Comparison of ENCODE assay signal across 22 cellular contexts in genomic region chr7:3151784-3152183, GRCh38.
DNase-seq lines count a peak whose midpoint lies in the region; ATAC-seq and TF ChIP-seq lines count a peak whose summit lies in the region.
"Had no signal": no experiment of that assay in that cellular context is flagged by ENCODE, and none has a peak within 500 bp of the region (broad histone marks: within the 10 kb centered on the region; RNA-seq: fewer than 3 reads in every experiment).

No MANE protein-coding gene starts in this region.

- no peak for DNase-seq in MCF 10A (ENCODE audit: unreplicated experiment)
- DNase-seq in mammary epithelial cell = no peak
- peak; percentile 36 for DNase-seq in RPMI8226
- DNase-seq in naive B cell = peak; percentile 32
- DNase-seq in NCI-H748 treated with DMSO at 0.1 percent for 48 hours (lab: John Stamatoyannopoulos, UW) = no peak
- DNase-seq in HEK293T (ENCODE audit: extremely low spot score) = no peak
- DNase-seq: 8988T; ACHN; CD4-positive, alpha-beta T cell; DMS53; IMR-90; NCI-H1105 treated with DMSO at 0.1 percent for 48 hours; NCI-H146; NCI-H1930; NCI-H2107; NCI-H524; NCI-H82; NK-92 treated with Interleukin-12 subunit alpha and Interleukin-12 subunit beta, amount 100 ng/mL, for 24 hours; SHP77 treated with DMSO at 0.1 percent for 48 hours had no signal

- H3K4me1 Mint-ChIP-seq in MCF 10A (ENCODE audit: insufficient read depth, unreplicated experiment) = peaks cover 8% of the 10 kb centered on the region
- H3K4me1 Mint-ChIP-seq in naive B cell = peaks cover 32 to 59% (median 39%) of the 10 kb centered on the region in 3 donors

- no peak overlapping the region for H3K4me3 ChIP-seq in mammary epithelial cell (replicated peaks in 1 of 3; ENCODE audit: insufficient read depth in 1 of 3, low read depth in 2 of 3, low read length in 3 of 3)

- TF ChIP-seq CTCF in MCF 10A (IDR thresholded peaks at IDR 0.05; ENCODE audit: unreplicated experiment) (no peak), mammary epithelial cell (conservative IDR thresholded peaks at IDR 0.05 in 1 of 2, IDR thresholded peaks at IDR 0.05 in 1 of 2; ENCODE audit: extremely low read depth in 1 of 2, insufficient read depth in 1 of 2, low read depth in 1 of 2, low read length in 2 of 2) (no peak)

- 87% methylated on average over 7 of the region's 7 CpGs for WGBS in mammary epithelial cell (ENCODE audit: low coverage, missing lambda C conversion rate)

- H3K36me3 ChIP-seq in mammary epithelial cell (ENCODE audit: insufficient read depth, low read length) = no peaks in the 10 kb centered on the region

- no peak overlapping the region for H3K4me3 Mint-ChIP-seq in MCF 10A (ENCODE audit: unreplicated experiment)
- peak overlapping the region in 4 of 8 donors; percentile 18 to 54 (median 37) for H3K4me3 Mint-ChIP-seq in naive B cell
- H3K4me3 Mint-ChIP-seq: CD4-positive, alpha-beta T cell had no signal

- H3K9me3 Mint-ChIP-seq in MCF 10A (ENCODE audit: unreplicated experiment) = no peaks in the 10 kb centered on the region
- H3K9me3 Mint-ChIP-seq in naive B cell = no peaks in the 10 kb centered on the region
- H3K9me3 Mint-ChIP-seq: CD4-positive, alpha-beta T cell had no signal

- no peak overlapping the region for H3K4me2 ChIP-seq in mammary epithelial cell (ENCODE audit: insufficient read depth, low read depth, low read length)
- H3K4me2 ChIP-seq: KMS-11 had no signal

- no peaks in the 10 kb centered on the region for H3K4me1 ChIP-seq in mammary epithelial cell (ENCODE audit: insufficient read depth, low read length)

- ATAC-seq in naive B cell (ENCODE audit: low read depth in 2 of 2) (peak; percentile 11 to 12), HG03097 (IDR thresholded peaks at IDR 0.05; ENCODE audit: low FRiP score, unreplicated experiment) (no peak)

- H3K27me3 ChIP-seq in mammary epithelial cell (ENCODE audit: insufficient read depth, low read length) = no peaks in the 10 kb centered on the region

- POLR2A ChIA-PET in MCF 10A (lab: Yijun Ruan, JAX) = no interaction called here
- POLR2A ChIA-PET in HEK293T (lab: Yijun Ruan, JAX) = no interaction called here

- no peaks in the 10 kb centered on the region for H3K9me3 ChIP-seq in mammary epithelial cell (replicated peaks; ENCODE audit: insufficient read depth, low read length)

- H3K27me3 Mint-ChIP-seq in MCF 10A (ENCODE audit: insufficient read depth, unreplicated experiment) = no peaks in the 10 kb centered on the region
- H3K27me3 Mint-ChIP-seq in naive B cell = peaks cover 0 to 4% (median 0%) of the 10 kb centered on the region in 3 donors
- H3K27me3 Mint-ChIP-seq: CD4-positive, alpha-beta T cell had no signal

- H4K20me1 ChIP-seq in mammary epithelial cell (ENCODE audit: insufficient read depth, low read length) = no peaks in the 10 kb centered on the region

- CTCF ChIA-PET in MCF 10A (lab: Yijun Ruan, JAX) = interaction anchor here (0.7 to 1.6 kb wide), 2 partner anchors 204 to 287 kb away, joined by 4 to 6 read pairs; no protein-coding TSS in a partner anchor
- CTCF ChIA-PET in mammary epithelial cell (lab: Charles Lee; ENCODE audit: low non-redundant PET) = no interaction called here
- CTCF ChIA-PET in HEK293T (lab: Yijun Ruan, JAX) = no interaction called here

- H3K36me3 Mint-ChIP-seq in MCF 10A (ENCODE audit: insufficient read depth, unreplicated experiment) = no peaks in the 10 kb centered on the region
- no peaks in the 10 kb centered on the region for H3K36me3 Mint-ChIP-seq in naive B cell

- no peak overlapping the region for H3K27ac ChIP-seq in mammary epithelial cell (ENCODE audit: insufficient read depth, low read depth, low read length)
- H3K27ac ChIP-seq: KMS-11, RWPE1 had no signal

- in situ Hi-C loops in mammary epithelial cell (cut with MboI; ENCODE audit: low sequenced_read_pairs in 2 of 2) = loop anchor here in 1 of 2 donors (10.0 kb wide), 1 partner anchor 277 kb away; no protein-coding TSS in a partner anchor

- no peak overlapping the region for H2AFZ ChIP-seq in mammary epithelial cell (ENCODE audit: low read depth, low read length)

- dilution Hi-C loops in mammary epithelial cell (cut with HindIII; ENCODE audit: low sequenced_read_pairs) = no loop called here

- intact Hi-C loops in MCF 10A (cut with micrococcal nuclease) = no loop called here
- intact Hi-C loops in mammary epithelial cell (cut with micrococcal nuclease) = loop anchor here (5.0 kb wide), 1 partner anchor 699 kb away; no protein-coding TSS in a partner anchor

- BruUV-seq in MCF 10A (replicated peaks; lab: Mats Ljungman, UMichigan) (no TSS peak), mammary epithelial cell (replicated peaks; lab: Mats Ljungman, UMichigan) (no TSS peak)

- no peaks in the 10 kb centered on the region for H3K79me2 ChIP-seq in mammary epithelial cell (ENCODE audit: insufficient read depth, low read length)

- no peak overlapping the region for H3K9ac ChIP-seq in mammary epithelial cell (ENCODE audit: insufficient read depth, low read length)
- H3K9ac ChIP-seq: KMS-11 had no signal

- H3K27ac Mint-ChIP-seq in MCF 10A (ENCODE audit: low read depth, unreplicated experiment) (peak overlapping the region; percentile 31), naive B cell (peak overlapping the region in 4 of 6 donors; percentile 57 to 93 (median 76))
- H3K27ac Mint-ChIP-seq: CD4-positive, alpha-beta T cell had no signal

TF ChIP-seq in HEK293T, 16 proteins besides CTCF, POLR2A, EP300 and RAD21:
- TF ChIP-seq ELF4 (IDR thresholded peaks at IDR 0.05) = no peak
- no peak for TF ChIP-seq FOXA1 (IDR thresholded peaks at IDR 0.05)
- TF ChIP-seq ARNT (IDR thresholded peaks at IDR 0.05) = no peak
- TF ChIP-seq ZNF384 (IDR thresholded peaks at IDR 0.05) = no peak
- no peak for TF ChIP-seq TARDBP (IDR thresholded peaks at IDR 0.05)
- no peak for TF ChIP-seq NFRKB (IDR thresholded peaks at IDR 0.05)
- TF ChIP-seq HDGF (IDR thresholded peaks at IDR 0.05; ENCODE audit: borderline replicate concordance) = no peak
- TF ChIP-seq SUZ12 (IDR thresholded peaks at IDR 0.05) = no peak
- no peak for TF ChIP-seq CTBP1 (IDR thresholded peaks at IDR 0.05; ENCODE audit: borderline replicate concordance)
- TF ChIP-seq PKNOX1 (IDR thresholded peaks at IDR 0.05) = no peak
- TF ChIP-seq SP1 (IDR thresholded peaks at IDR 0.05) = no peak
- no peak for TF ChIP-seq LEF1 (IDR thresholded peaks at IDR 0.05; ENCODE audit: borderline replicate concordance)
- no peak for TF ChIP-seq FOXK2 (IDR thresholded peaks at IDR 0.05)
- no peak for TF ChIP-seq BHLHE40 (IDR thresholded peaks at IDR 0.05; ENCODE audit: borderline replicate concordance)
- TF ChIP-seq FOXM1 (IDR thresholded peaks at IDR 0.05; ENCODE audit: borderline replicate concordance) = no peak
- TF ChIP-seq L3MBTL2 (conservative IDR thresholded peaks at IDR 0.05) = no peak

Comparison
In these comparisons a context has a peak if more than half of its experiments do, and no peak if none do; other contexts are left out.
1. DNase-seq: peak in RPMI8226 (single experiment) and naive B cell (single experiment); none in MCF 10A (single experiment), mammary epithelial cell (single experiment), NCI-H748 treated with DMSO at 0.1 percent for 48 hours (single experiment) and HEK293T (single experiment).